Comparison of ENCODE assay signal across 21 cellular contexts in the genomic region with DNA sequence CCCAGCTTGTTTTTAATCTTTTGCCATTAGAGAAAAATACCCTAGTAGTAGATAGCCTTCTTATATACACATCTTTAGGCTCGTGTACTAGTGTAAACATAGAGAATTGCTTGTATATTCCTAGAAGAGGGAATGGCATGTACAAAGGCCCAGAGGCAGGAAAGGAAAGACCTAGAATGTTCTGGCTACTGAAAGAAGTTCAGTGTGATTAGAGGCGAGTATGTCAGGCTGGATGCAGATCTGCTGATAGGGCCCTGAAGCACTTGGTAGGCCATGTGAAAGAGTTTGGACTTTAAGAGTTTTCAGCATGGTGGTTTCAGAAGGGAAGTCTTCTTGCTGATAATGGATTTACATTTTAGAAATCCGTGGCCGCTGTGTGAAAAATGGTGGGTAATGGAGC. TPM values are rescaled to one million over a fixed set of nuclear protein-coding genes. Genes with fewer than 3 reads are reported as not detected.
A peak's percentile ranks its signal among the peaks of the same experiment; 100 is the strongest.
DNase-seq lines count a peak whose midpoint lies in the region; ATAC-seq and TF ChIP-seq lines count a peak whose summit lies in the region.
"Had no signal": no experiment of that assay in that cellular context is flagged by ENCODE, and none has a peak within 500 bp of the region (broad histone marks: within the 10 kb centered on the region; RNA-seq: fewer than 3 reads in every experiment).

No MANE protein-coding gene starts in this region.

- no peaks in the 10 kb centered on the region for H3K9me3 Mint-ChIP-seq in CD14-positive monocyte
- H3K9me3 Mint-ChIP-seq in activated T-helper 17 cell treated with anti-CD3 and anti-CD28 coated beads, Interleukin-2, amount 50 U/mL, for 72 hours: no peaks in the 10 kb centered on the region
- no peaks in the 10 kb centered on the region for H3K9me3 Mint-ChIP-seq in naive thymus-derived CD8-positive, alpha-beta T cell
- H3K9me3 Mint-ChIP-seq: mesothelial cell of epicardium had no signal

- H3K36me3 ChIP-seq in A673 (ENCODE audit: insufficient read depth, low read length, poor library complexity, severe bottlenecking): peaks cover 8% of the 10 kb centered on the region
- H3K36me3 ChIP-seq in ovary: no peaks in the 10 kb centered on the region
- H3K36me3 ChIP-seq: pancreas, transverse colon had no signal

- WGBS in ovary, 3 donors: 83 to 89% (median 89%) methylated on average over 4 of the region's 4 CpGs

- ATAC-seq in activated T-helper 17 cell treated with anti-CD3 and anti-CD28 coated beads, Interleukin-2, amount 50 U/mL, for 72 hours (replicated peaks): no peak
- ATAC-seq in naive thymus-derived CD8-positive, alpha-beta T cell: no peak
- no peak for ATAC-seq in HG03139 (IDR thresholded peaks at IDR 0.05; ENCODE audit: unreplicated experiment)
- ATAC-seq: pancreas had no signal

- no peak for DNase-seq in A673 (ENCODE audit: low spot score)
- DNase-seq in CD14-positive monocyte (ENCODE audit: low spot score): no peak
- no peak for DNase-seq in naive thymus-derived CD8-positive, alpha-beta T cell
- no peak for DNase-seq in ovary
- no peak for DNase-seq in stimulated activated CD4-positive, alpha-beta T cell treated with anti-CD3 and anti-CD28 coated beads, Interleukin-1b, Interleukin-23, amount 100 ng/mL, for 48 hours
- DNase-seq: activated CD4-positive, alpha-beta T cell treated with anti-CD3 and anti-CD28 coated beads for 4 hours; activated naive CD4-positive, alpha-beta T cell; activated T-cell treated with anti-CD3 and anti-CD28 coated beads, Interleukin-2, amount 50 U/mL, for 1 hour; dorsolateral prefrontal cortex; KG1; MG63; NCI-H1930; NCI-H2171 treated with DMSO at 0.1 percent for 48 hours; NCI-H510A; pancreas; SIG-M5; transverse colon had no signal

- no peak overlapping the region for H3K27ac ChIP-seq in A673 (ENCODE audit: low read depth, low read length, poor library complexity, severe bottlenecking)
- no peak overlapping the region for H3K27ac ChIP-seq in ovary
- H3K27ac ChIP-seq: pancreas, transverse colon had no signal

- no peak for TF ChIP-seq EP300 in ovary (IDR thresholded peaks at IDR 0.05)

- intact Hi-C loops in A673 (cut with micrococcal nuclease; ENCODE audit: unreplicated experiment): no loop called here
- intact Hi-C loops in CD14-positive monocyte (cut with micrococcal nuclease): no loop called here
- intact Hi-C loops in ovary (cut with DNase I): no loop called here

- no peak overlapping the region for H3K4me3 Mint-ChIP-seq in CD14-positive monocyte
- no peak overlapping the region for H3K4me3 Mint-ChIP-seq in activated T-helper 17 cell treated with anti-CD3 and anti-CD28 coated beads, Interleukin-2, amount 50 U/mL, for 72 hours
- H3K4me3 Mint-ChIP-seq in naive thymus-derived CD8-positive, alpha-beta T cell: no peak overlapping the region
- H3K4me3 Mint-ChIP-seq: mesothelial cell of epicardium had no signal

- no peaks in the 10 kb centered on the region for H3K9me3 ChIP-seq in A673 (ENCODE audit: low read depth, low read length, poor library complexity, severe bottlenecking)
- H3K9me3 ChIP-seq in ovary: no peaks in the 10 kb centered on the region
- H3K9me3 ChIP-seq: MG63, pancreas, transverse colon had no signal

- TSS peak; percentile 13 for BruUV-seq in A673 (replicated peaks; lab: Mats Ljungman, UMichigan)

- peaks cover 4% of the 10 kb centered on the region for H3K4me1 Mint-ChIP-seq in CD14-positive monocyte
- peaks cover 7% of the 10 kb centered on the region for H3K4me1 Mint-ChIP-seq in activated T-helper 17 cell treated with anti-CD3 and anti-CD28 coated beads, Interleukin-2, amount 50 U/mL, for 72 hours
- H3K4me1 Mint-ChIP-seq in naive thymus-derived CD8-positive, alpha-beta T cell: peaks cover 13 to 39% (median 19%) of the 10 kb centered on the region in 4 donors
- H3K4me1 Mint-ChIP-seq: mesothelial cell of epicardium had no signal

- H3K4me3 ChIP-seq in A673 (ENCODE audit: low read depth, low read length, poor library complexity, severe bottlenecking): no peak overlapping the region
- no peak overlapping the region for H3K4me3 ChIP-seq in ovary
- H3K4me3 ChIP-seq: dorsolateral prefrontal cortex, MG63, pancreas, smooth muscle cell, transverse colon had no signal

- no peaks in the 10 kb centered on the region for H3K27me3 ChIP-seq in A673 (replicated peaks; ENCODE audit: insufficient read depth, low read depth, low read length, poor library complexity)
- no peaks in the 10 kb centered on the region for H3K27me3 ChIP-seq in ovary
- H3K27me3 ChIP-seq: dorsolateral prefrontal cortex, MG63, pancreas, transverse colon had no signal

- TF ChIP-seq POLR2A in ovary (IDR thresholded peaks at IDR 0.05): no peak

- peak overlapping the region in 4 of 7 donors; percentile 15 to 63 (median 46) for H3K27ac Mint-ChIP-seq in CD14-positive monocyte
- peak overlapping the region; percentile 13 for H3K27ac Mint-ChIP-seq in activated T-helper 17 cell treated with anti-CD3 and anti-CD28 coated beads, Interleukin-2, amount 50 U/mL, for 72 hours
- peak overlapping the region in 9 of 10 donors; percentile 12 to 73 (median 45) for H3K27ac Mint-ChIP-seq in naive thymus-derived CD8-positive, alpha-beta T cell
- H3K27ac Mint-ChIP-seq: mesothelial cell of epicardium had no signal

- H3K4me1 ChIP-seq in A673 (ENCODE audit: insufficient read depth, low read length, poor library complexity, severe bottlenecking) (no peaks in the 10 kb centered on the region), ovary (ENCODE audit: insufficient read depth) (no peaks in the 10 kb centered on the region)
- H3K4me1 ChIP-seq: pancreas, transverse colon had no signal

- peaks cover 22 to 43% of the 10 kb centered on the region in 2 donors for H3K36me3 Mint-ChIP-seq in CD14-positive monocyte
- H3K36me3 Mint-ChIP-seq in activated T-helper 17 cell treated with anti-CD3 and anti-CD28 coated beads, Interleukin-2, amount 50 U/mL, for 72 hours (ENCODE audit: low read depth): peaks cover 50% of the 10 kb centered on the region
- H3K36me3 Mint-ChIP-seq in naive thymus-derived CD8-positive, alpha-beta T cell: peaks cover 0 to 57% (median 5%) of the 10 kb centered on the region in 3 donors

- POLR2A ChIA-PET in A673 (lab: Charles Lee; ENCODE audit: low non-redundant PET): no interaction called here
- POLR2A ChIA-PET in naive thymus-derived CD8-positive, alpha-beta T cell (lab: Charles Lee): no interaction called here

- TF ChIP-seq CTCF in A673 (conservative IDR thresholded peaks at IDR 0.05; ENCODE audit: low read depth, low read length) (no peak), CD14-positive monocyte (IDR thresholded peaks at IDR 0.05) (no peak), ovary (IDR thresholded peaks at IDR 0.05) (no peak)

- CTCF ChIA-PET in A673 (lab: Charles Lee): no interaction called here

- peaks cover 0 to 2% (median 0%) of the 10 kb centered on the region in 3 donors for H3K27me3 Mint-ChIP-seq in CD14-positive monocyte (ENCODE audit: low read depth in 3 of 3)
- no peaks in the 10 kb centered on the region for H3K27me3 Mint-ChIP-seq in activated T-helper 17 cell treated with anti-CD3 and anti-CD28 coated beads, Interleukin-2, amount 50 U/mL, for 72 hours
- no peaks in the 10 kb centered on the region for H3K27me3 Mint-ChIP-seq in naive thymus-derived CD8-positive, alpha-beta T cell

RNA-seq across cellular contexts. Expression of gene CTCF, which starts 17.4 kb away (rescaled TPM):
- total RNA-seq in A673 (2021) (68.6 and 74.7 TPM in 2 replicates), ovary (10 to 100 TPM; 21.0 to 47.6 (median 42.2) TPM)
- polyA plus RNA-seq in CD14-positive monocyte (10 to 100 TPM in 1 of 2 donors, 1 to 10 TPM in 1; 8.4 to 17.7 TPM), ovary (10 to 100 TPM; 26.8 to 48.4 TPM)
- total RNA-seq in activated T-helper 17 cell treated with anti-CD3 and anti-CD28 coated beads, Interleukin-2, amount 50 U/mL, for 72 hours: 10 to 100 TPM; 41.2 to 49.4 TPM
- total RNA-seq in naive thymus-derived CD8-positive, alpha-beta T cell: 10 to 100 TPM; 67.5 to 67.6 TPM
- 10 to 100 TPM; 37.1 to 61.1 (median 51.9) TPM for polyA plus RNA-seq in naive thymus-derived CD8-positive, alpha-beta T cell

RNA-seq across cellular contexts. Expression of gene RIPOR1, which starts 51.1 kb away (rescaled TPM):
- total RNA-seq in A673 (2021) (22.9 and 29.0 TPM in 2 replicates), ovary (10 to 100 TPM; 22.3 to 96.3 (median 85.6) TPM)
- polyA plus RNA-seq in CD14-positive monocyte (10 to 100 TPM in 1 of 2 donors, 1 to 10 TPM in 1; 8.6 to 17.5 TPM), ovary (10 to 100 TPM; 31.9 to 38.7 TPM)
- 10 to 100 TPM; 30.4 to 57.0 TPM for total RNA-seq in activated T-helper 17 cell treated with anti-CD3 and anti-CD28 coated beads, Interleukin-2, amount 50 U/mL, for 72 hours
- total RNA-seq in naive thymus-derived CD8-positive, alpha-beta T cell: 10 to 100 TPM; 50.1 to 57.2 TPM
- 1 to 10 TPM; 1.5 to 3.0 (median 2.3) TPM for polyA plus RNA-seq in naive thymus-derived CD8-positive, alpha-beta T cell
